Comparison of ENCODE assay signal across 1 cellular context in genomic region chr9:122777935-122778671, GRCh38.
TF ChIP-seq lines count a peak whose summit lies in the region.

No MANE protein-coding gene starts in this region.

TF ChIP-seq in HCT116, 20 proteins besides CTCF, POLR2A, EP300 and RAD21:
- TF ChIP-seq SRF (IDR thresholded peaks at IDR 0.05; ENCODE audit: low read depth) (no peak), POLR2AphosphoS5 (IDR thresholded peaks at IDR 0.05; ENCODE audit: low read depth, low read length) (no peak), ZFX (IDR thresholded peaks at IDR 0.05) (no peak), YY1 (IDR thresholded peaks at IDR 0.05; ENCODE audit: extremely low read depth, insufficient replicate concordance, low read depth, low read length) (no peak), EZH2phosphoT487 (IDR thresholded peaks at IDR 0.05; ENCODE audit: borderline replicate concordance) (no peak), ATF3 (IDR thresholded peaks at IDR 0.05) (no peak), CEBPB (IDR thresholded peaks at IDR 0.05; ENCODE audit: low read depth) (no peak), EZH2 (IDR thresholded peaks at IDR 0.05) (no peak), TCF7L2 (IDR thresholded peaks at IDR 0.05; ENCODE audit: borderline replicate concordance, extremely low read depth, insufficient read depth, insufficient read length) (no peak), ZNF274 (IDR thresholded peaks at IDR 0.05; ENCODE audit: low read depth, low read length) (no peak), ZBTB33 (IDR thresholded peaks at IDR 0.05; ENCODE audit: extremely low read depth, insufficient replicate concordance, low read length) (no peak), EGR1 (IDR thresholded peaks at IDR 0.05; ENCODE audit: low read depth) (no peak), SIN3A (IDR thresholded peaks at IDR 0.05; ENCODE audit: low read depth) (no peak), ELF1 (IDR thresholded peaks at IDR 0.05; ENCODE audit: borderline replicate concordance, low read depth) (no peak), CBX3 (IDR thresholded peaks at IDR 0.05; ENCODE audit: low read depth) (no peak), SP1 (IDR thresholded peaks at IDR 0.05; ENCODE audit: low read depth) (no peak), FOSL1 (IDR thresholded peaks at IDR 0.05; ENCODE audit: low read depth) (no peak), JUND (IDR thresholded peaks at IDR 0.05) (no peak), MAX (IDR thresholded peaks at IDR 0.05) (no peak)
